In genomic region chr5:6556802-6557102, GRCh38 we compare ENCODE assay signal across 19 cellular contexts.
DNase-seq lines count a peak whose midpoint lies in the region; ATAC-seq and TF ChIP-seq lines count a peak whose summit lies in the region.
"Had no signal": no experiment of that assay in that cellular context is flagged by ENCODE, and none has a peak within 500 bp of the region (broad histone marks: within the 10 kb centered on the region; RNA-seq: fewer than 3 reads in every experiment).

No MANE protein-coding gene starts in this region.

- no peak overlapping the region for H3K14ac ChIP-seq in IMR-90 (replicated peaks; ENCODE audit: low read depth, low read length)

- CTCF ChIA-PET in activated naive CD4-positive, alpha-beta T cell treated with anti-CD3 and anti-CD28 coated beads, Interleukin-2, amount 10 ng/mL, durations not matched to agents 7 days and 5 days (lab: Charles Lee), result no interaction called here
- CTCF ChIA-PET in IMR-90 (lab: Yijun Ruan, JAX), result no interaction called here

- DNase-seq in activated naive CD4-positive, alpha-beta T cell treated with anti-CD3 and anti-CD28 coated beads, Interleukin-2, amount 10 ng/mL, durations not matched to agents 7 days and 5 days, result no peak
- no peak for DNase-seq in activated naive CD4-positive, alpha-beta T cell treated with anti-CD3 and anti-CD28 coated beads, Interleukin-2, amount 50 U/mL, for 16 hours
- DNase-seq in IMR-90 (no peak), esophagus muscularis mucosa (ENCODE audit: extremely low spot score) (peak; percentile 50), type B pancreatic cell (ENCODE audit: extremely low spot score, unreplicated experiment) (peak; percentile 42), DMS114 treated with DMSO at 0.1 percent for 48 hours (lab: John Stamatoyannopoulos, UW; ENCODE audit: unreplicated experiment) (no peak), dermis blood vessel endothelial cell (no peak)
- DNase-seq: 8988T; ACHN; BE2C; CD4-positive, alpha-beta memory T cell; CD4-positive, CD25-positive, alpha-beta regulatory T cell; CD8-positive, alpha-beta memory T cell; COR-L47; DMS 273 treated with DMSO at 0.1 percent for 48 hours; DMS79 treated with DMSO at 0.1 percent for 48 hours; GF-D8 had no signal

- H3K27me3 ChIP-seq in IMR-90 (ENCODE audit: control insufficient read depth, insufficient read depth, low read length) (no peaks in the 10 kb centered on the region), esophagus muscularis mucosa (peaks cover 0 to 14% (median 0%) of the 10 kb centered on the region in 4 donors)
- H3K27me3 ChIP-seq: BE2C, BLaER1 had no signal

- H3K4me2 ChIP-seq in IMR-90 (ENCODE audit: low read depth, low read length), result no peak overlapping the region
- H3K4me2 ChIP-seq: BLaER1 had no signal

- no peak overlapping the region for H3K23ac ChIP-seq in IMR-90 (ENCODE audit: low read depth, low read length)

- in situ Hi-C loops in IMR-90 (cut with MboI; ENCODE audit: low sequenced_read_pairs), result no loop called here

- H3K9me1 ChIP-seq in IMR-90 (ENCODE audit: insufficient read depth, low read length), result no peaks in the 10 kb centered on the region

- TF ChIP-seq POLR2A in IMR-90 (IDR thresholded peaks at IDR 0.05; ENCODE audit: low read depth, low read length), result no peak
- no peak for TF ChIP-seq POLR2A in esophagus muscularis mucosa (IDR thresholded peaks at IDR 0.05; ENCODE audit: low read depth)

- H3K27me3 Mint-ChIP-seq in activated naive CD4-positive, alpha-beta T cell treated with anti-CD3 and anti-CD28 coated beads, Interleukin-2, amount 10 ng/mL, durations not matched to agents 7 days and 5 days, result peaks cover 8% of the 10 kb centered on the region
- peaks cover 12% of the 10 kb centered on the region for H3K27me3 Mint-ChIP-seq in type B pancreatic cell

- no peak overlapping the region for H3K9ac ChIP-seq in IMR-90 (ENCODE audit: low read depth, low read length)
- H3K9ac ChIP-seq: BLaER1 had no signal

- intact Hi-C loops in IMR-90 (cut with micrococcal nuclease) (no loop called here), esophagus muscularis mucosa (cut with DNase I) (no loop called here)

- no peak overlapping the region for H3K56ac ChIP-seq in IMR-90 (ENCODE audit: extremely low read depth, insufficient read depth, low read length)

- H3K9me3 ChIP-seq in IMR-90 (ENCODE audit: control insufficient read depth, insufficient read depth, low read length), result no peaks in the 10 kb centered on the region
- peaks cover 0 to 3% (median 0%) of the 10 kb centered on the region in 4 donors for H3K9me3 ChIP-seq in esophagus muscularis mucosa

- H3K4me1 ChIP-seq in IMR-90 (ENCODE audit: control insufficient read depth, insufficient read depth, low read length), result no peaks in the 10 kb centered on the region
- no peaks in the 10 kb centered on the region for H3K4me1 ChIP-seq in esophagus muscularis mucosa
- H3K4me1 ChIP-seq: BE2C, BLaER1 had no signal

- no peak overlapping the region for H2BK15ac ChIP-seq in IMR-90 (ENCODE audit: low read depth, low read length)

- no peak overlapping the region for H2BK20ac ChIP-seq in IMR-90 (ENCODE audit: low read depth, low read length)

- TF ChIP-seq CTCF in IMR-90 (conservative IDR thresholded peaks at IDR 0.05; ENCODE audit: low read depth, low read length) (no peak), esophagus muscularis mucosa (IDR thresholded peaks at IDR 0.05) (no peak), type B pancreatic cell (conservative IDR thresholded peaks at IDR 0.05) (no peak)

- H3K36me3 Mint-ChIP-seq in activated naive CD4-positive, alpha-beta T cell treated with anti-CD3 and anti-CD28 coated beads, Interleukin-2, amount 10 ng/mL, durations not matched to agents 7 days and 5 days, result no peaks in the 10 kb centered on the region
- H3K36me3 Mint-ChIP-seq in type B pancreatic cell, result no peaks in the 10 kb centered on the region
- H3K36me3 Mint-ChIP-seq: CD14-positive monocyte; CD4-positive, alpha-beta memory T cell; CD4-positive, CD25-positive, alpha-beta regulatory T cell; CD8-positive, alpha-beta memory T cell had no signal

- H3K9me3 Mint-ChIP-seq in activated naive CD4-positive, alpha-beta T cell treated with anti-CD3 and anti-CD28 coated beads, Interleukin-2, amount 10 ng/mL, durations not matched to agents 7 days and 5 days, result no peaks in the 10 kb centered on the region
- H3K9me3 Mint-ChIP-seq in type B pancreatic cell, result no peaks in the 10 kb centered on the region

- peak overlapping the region; percentile 42 for H2AK9ac ChIP-seq in IMR-90 (replicated peaks; ENCODE audit: low read depth, low read length, poor library complexity)

- no peak overlapping the region for H4K5ac ChIP-seq in IMR-90 (ENCODE audit: low read depth, low read length)

- H3K79me1 ChIP-seq in IMR-90 (ENCODE audit: low read depth in 1 of 2, low read length in 2 of 2), result no peaks in the 10 kb centered on the region

- H2AFZ ChIP-seq in IMR-90 (replicated peaks; ENCODE audit: low read length, poor library complexity), result no peak overlapping the region

- no peak overlapping the region for H3K18ac ChIP-seq in IMR-90 (ENCODE audit: low read depth, low read length)

- H3K27ac Mint-ChIP-seq in activated naive CD4-positive, alpha-beta T cell treated with anti-CD3 and anti-CD28 coated beads, Interleukin-2, amount 10 ng/mL, durations not matched to agents 7 days and 5 days, result peak overlapping the region; percentile 68
- H3K27ac Mint-ChIP-seq in type B pancreatic cell, result no peak overlapping the region
- H3K27ac Mint-ChIP-seq: CD4-positive, alpha-beta memory T cell; CD4-positive, CD25-positive, alpha-beta regulatory T cell; CD8-positive, alpha-beta memory T cell had no signal

- dilution Hi-C loops in IMR-90 (cut with HindIII; ENCODE audit: low sequenced_read_pairs, unreplicated experiment), result no loop called here

- no peak overlapping the region for H4K91ac ChIP-seq in IMR-90 (ENCODE audit: insufficient read depth, low read depth, low read length)

- H3K4me3 ChIP-seq in IMR-90 (ENCODE audit: insufficient read depth, low read depth, low read length) (no peak overlapping the region), esophagus muscularis mucosa (no peak overlapping the region)
- H3K4me3 ChIP-seq: BLaER1 had no signal

- no peak overlapping the region for H2BK5ac ChIP-seq in IMR-90 (ENCODE audit: low read depth, low read length, poor library complexity, severe bottlenecking)

- H3K4ac ChIP-seq in IMR-90 (ENCODE audit: low read depth, low read length), result no peak overlapping the region

- no peaks in the 10 kb centered on the region for H3K36me3 ChIP-seq in IMR-90 (ENCODE audit: control insufficient read depth, insufficient read depth, low read length)
- H3K36me3 ChIP-seq in esophagus muscularis mucosa, result no peaks in the 10 kb centered on the region
- H3K36me3 ChIP-seq: BE2C, BLaER1 had no signal

- no peak for ATAC-seq in IMR-90 (ENCODE audit: low read depth)

- no CpG with 5 or more reads among the region's 1 CpG for WGBS in IMR-90 (ENCODE audit: extremely low coverage in 2 of 2, insufficient read length in 1 of 2), 2 experiments
- 67% methylated on average over 1 of the region's 1 CpG for WGBS in esophagus muscularis mucosa

- TF ChIP-seq RAD21 in IMR-90 (IDR thresholded peaks at IDR 0.05; ENCODE audit: low read length), result no peak

- H4K8ac ChIP-seq in IMR-90 (ENCODE audit: low read depth in 2 of 2, low read length in 2 of 2), result no peak overlapping the region

- POLR2A ChIA-PET in IMR-90 (lab: Charles Lee; ENCODE audit: unreplicated experiment), result no interaction called here

- no peak overlapping the region for H2BK120ac ChIP-seq in IMR-90 (ENCODE audit: low read depth, low read length)

- H4K20me1 ChIP-seq in IMR-90 (ENCODE audit: insufficient read depth, low read length), result no peaks in the 10 kb centered on the region
- H4K20me1 ChIP-seq: BLaER1 had no signal

- TF ChIP-seq EP300 in esophagus muscularis mucosa (IDR thresholded peaks at IDR 0.05), result no peak

- H2AK5ac ChIP-seq in IMR-90 (ENCODE audit: low read depth, low read length), result no peak overlapping the region

- H3K27ac ChIP-seq in IMR-90 (ENCODE audit: insufficient read depth, low read length) (no peak overlapping the region), esophagus muscularis mucosa (replicated peaks in 1 of 4) (no peak overlapping the region)
- H3K27ac ChIP-seq: BLaER1 had no signal

- H3K4me1 Mint-ChIP-seq in activated naive CD4-positive, alpha-beta T cell treated with anti-CD3 and anti-CD28 coated beads, Interleukin-2, amount 10 ng/mL, durations not matched to agents 7 days and 5 days, result no peaks in the 10 kb centered on the region
- no peaks in the 10 kb centered on the region for H3K4me1 Mint-ChIP-seq in type B pancreatic cell (ENCODE audit: unreplicated experiment)
- H3K4me1 Mint-ChIP-seq: CD14-positive monocyte; CD4-positive, alpha-beta memory T cell; CD4-positive, CD25-positive, alpha-beta regulatory T cell; CD8-positive, alpha-beta memory T cell had no signal

- no peak overlapping the region for H3K4me3 Mint-ChIP-seq in activated naive CD4-positive, alpha-beta T cell treated with anti-CD3 and anti-CD28 coated beads, Interleukin-2, amount 10 ng/mL, durations not matched to agents 7 days and 5 days
- no peak overlapping the region for H3K4me3 Mint-ChIP-seq in type B pancreatic cell
- H3K4me3 Mint-ChIP-seq: CD14-positive monocyte; CD4-positive, alpha-beta memory T cell; CD4-positive, CD25-positive, alpha-beta regulatory T cell; CD8-positive, alpha-beta memory T cell had no signal

- no TSS peak for BruUV-seq in IMR-90 (replicated peaks; lab: Mats Ljungman, UMichigan)

TF ChIP-seq in IMR-90, 13 proteins besides CTCF, POLR2A, EP300 and RAD21 (continues in another document):
- TF ChIP-seq BHLHE40 (IDR thresholded peaks at IDR 0.05; ENCODE audit: low read depth, low read length) (no peak), FOS (IDR thresholded peaks at IDR 0.05; ENCODE audit: low read depth, low read length) (no peak), RFX5 (IDR thresholded peaks at IDR 0.05; ENCODE audit: low read depth, low read length) (no peak), CHD1 (IDR thresholded peaks at IDR 0.05; ENCODE audit: low read depth, low read length) (no peak), CEBPB (IDR thresholded peaks at IDR 0.05; ENCODE audit: low read depth, low read length) (no peak), SMC3 (IDR thresholded peaks at IDR 0.05; ENCODE audit: low read depth, low read length) (no peak), MAZ (IDR thresholded peaks at IDR 0.05; ENCODE audit: borderline replicate concordance, low read depth, low read length) (no peak)
- TF ChIP-seq, protein P1, sequence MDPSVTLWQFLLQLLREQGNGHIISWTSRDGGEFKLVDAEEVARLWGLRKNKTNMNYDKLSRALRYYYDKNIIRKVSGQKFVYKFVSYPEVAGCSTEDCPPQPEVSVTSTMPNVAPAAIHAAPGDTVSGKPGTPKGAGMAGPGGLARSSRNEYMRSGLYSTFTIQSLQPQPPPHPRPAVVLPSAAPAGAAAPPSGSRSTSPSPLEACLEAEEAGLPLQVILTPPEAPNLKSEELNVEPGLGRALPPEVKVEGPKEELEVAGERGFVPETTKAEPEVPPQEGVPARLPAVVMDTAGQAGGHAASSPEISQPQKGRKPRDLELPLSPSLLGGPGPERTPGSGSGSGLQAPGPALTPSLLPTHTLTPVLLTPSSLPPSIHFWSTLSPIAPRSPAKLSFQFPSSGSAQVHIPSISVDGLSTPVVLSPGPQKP (IDR thresholded peaks at IDR 0.05; ENCODE audit: borderline replicate concordance, low read depth, low read length), result no peak

Comparison
In these comparisons a context has a peak if more than half of its experiments do, and no peak if none do; other contexts are left out.
1. DNase-seq: peak in esophagus muscularis mucosa (single experiment) and type B pancreatic cell (single experiment); none in activated naive CD4-positive, alpha-beta T cell treated with anti-CD3 and anti-CD28 coated beads, Interleukin-2, amount 10 ng/mL, durations not matched to agents 7 days and 5 days (single experiment), activated naive CD4-positive, alpha-beta T cell treated with anti-CD3 and anti-CD28 coated beads, Interleukin-2, amount 50 U/mL, for 16 hours (single experiment), IMR-90 (single experiment), DMS114 treated with DMSO at 0.1 percent for 48 hours (single experiment) and dermis blood vessel endothelial cell (single experiment).